In genomic region chr4:147616849-147617172, GRCh38 we compare ENCODE assay signal across 8 cellular contexts. TPM values are rescaled to one million over a fixed set of nuclear protein-coding genes. Genes with fewer than 3 reads are reported as not detected.
DNase-seq lines count a peak whose midpoint lies in the region; ATAC-seq, FAIRE-seq and TF ChIP-seq lines count a peak whose summit lies in the region.

No MANE protein-coding gene starts in this region.

- no peak for TF ChIP-seq CTCF in LNCaP clone FGC (IDR thresholded peaks at IDR 0.05; ENCODE audit: control insufficient read depth, extremely low read depth, insufficient read depth)
- no peak for TF ChIP-seq CTCF in endothelial cell (IDR thresholded peaks at IDR 0.05; ENCODE audit: unreplicated experiment)

- H4K8ac ChIP-seq in trophoblast cell (ENCODE audit: low read depth, low read length), result no peak overlapping the region

- no peaks in the 10 kb centered on the region for H3K9me3 Mint-ChIP-seq in endothelial cell (ENCODE audit: unreplicated experiment)

- H3K79me2 ChIP-seq in trophoblast cell (ENCODE audit: control insufficient read depth, insufficient read depth, low read length, poor library complexity), result peaks cover 4% of the 10 kb centered on the region

- FAIRE-seq in RCC 7860 (lab: Jason Lieb, UNC), result no peak

- H2AK5ac ChIP-seq in trophoblast cell (ENCODE audit: low read length), result no peak overlapping the region

- peak overlapping the region; percentile 65; the same call in 1 of the 2 replicates for H3K9ac ChIP-seq in BLaER1
- no peak overlapping the region for H3K9ac ChIP-seq in trophoblast cell (ENCODE audit: low read length)

- no peak overlapping the region for H2BK12ac ChIP-seq in trophoblast cell (ENCODE audit: low read length)

- no peak overlapping the region for H2BK5ac ChIP-seq in trophoblast cell (ENCODE audit: low read depth, low read length, poor library complexity)

- H3K4me1 ChIP-seq in BLaER1 (peaks cover 49% of the 10 kb centered on the region), trophoblast cell (ENCODE audit: control insufficient read depth in 1 of 2, insufficient read depth in 2 of 2, low read length in 2 of 2) (peaks cover 2 to 6% of the 10 kb centered on the region in 2 experiments)

- no peak overlapping the region for H3K14ac ChIP-seq in trophoblast cell (ENCODE audit: low read length)

- peaks cover 21% of the 10 kb centered on the region for H3K4me1 Mint-ChIP-seq in endothelial cell (ENCODE audit: unreplicated experiment)

- H3K4ac ChIP-seq in trophoblast cell (ENCODE audit: low read depth, low read length), result no peak overlapping the region

- peak; percentile 6 for ATAC-seq in GM21526 (IDR thresholded peaks at IDR 0.05; ENCODE audit: low FRiP score, unreplicated experiment)

- peaks cover 6% of the 10 kb centered on the region for H3K79me1 ChIP-seq in trophoblast cell (ENCODE audit: low read length)

- no peak overlapping the region for H3K18ac ChIP-seq in trophoblast cell (ENCODE audit: low read length)

- H3K4me3 Mint-ChIP-seq in endothelial cell (ENCODE audit: unreplicated experiment), result peak overlapping the region; percentile 100

- in situ Hi-C loops in ACHN (cut with HindIII; ENCODE audit: low pct_ligation_motif_present, low pct_unique_long_range_greater_than_20kb, low sequenced_read_pairs), result no loop called here

- H3K4me2 ChIP-seq in BLaER1, result peak overlapping the region; percentile 95
- H3K4me2 ChIP-seq in trophoblast cell (ENCODE audit: low read length), result peak overlapping the region; percentile 95

- H3K4me3 ChIP-seq in BLaER1 (peak overlapping the region; percentile 92), LNCaP clone FGC (ENCODE audit: low read depth, low read length) (peak overlapping the region; percentile 87), trophoblast cell (ENCODE audit: low read depth, low read length) (no peak overlapping the region)

- no peak overlapping the region for H3K23ac ChIP-seq in trophoblast cell (ENCODE audit: low read length)

- H3K27ac Mint-ChIP-seq in endothelial cell (ENCODE audit: unreplicated experiment), result peak overlapping the region; percentile 98

- H3K36me3 ChIP-seq in BLaER1 (peaks cover 26% of the 10 kb centered on the region; the same call in 1 of the 2 replicates), trophoblast cell (ENCODE audit: control insufficient read depth in 1 of 2, insufficient read depth in 2 of 2, low read length in 2 of 2) (no peaks in the 10 kb centered on the region)

- DNase-seq in LNCaP clone FGC (ENCODE audit: low read depth) (no peak), endothelial cell (ENCODE audit: low spot score) (no peak), trophoblast cell (no peak), RCC 7860 (ENCODE audit: low spot score) (no peak), ACHN (no peak)
- DNase-seq in central memory CD4-positive, alpha-beta T cell, result no peak

- no peak overlapping the region for H2BK120ac ChIP-seq in trophoblast cell (ENCODE audit: insufficient read depth, low read length, poor library complexity)

- no peak overlapping the region for H3K27ac ChIP-seq in BLaER1
- H3K27ac ChIP-seq in trophoblast cell (ENCODE audit: low read depth, low read length), result no peak overlapping the region

- H4K12ac ChIP-seq in trophoblast cell (ENCODE audit: low read depth, low read length), result no peak overlapping the region

- peaks cover 3% of the 10 kb centered on the region for H3K36me3 Mint-ChIP-seq in endothelial cell (ENCODE audit: low read depth, unreplicated experiment)

- H2AFZ ChIP-seq in trophoblast cell (ENCODE audit: insufficient read depth, low read length, poor library complexity), result peak overlapping the region; percentile 45

- no CpG with 5 or more reads among the region's 6 CpGs for WGBS in trophoblast cell (ENCODE audit: extremely low coverage, insufficient coverage, insufficient read length)

- H4K20me1 ChIP-seq in BLaER1, result peaks cover 26% of the 10 kb centered on the region

- peaks cover 2% of the 10 kb centered on the region for H3K27me3 Mint-ChIP-seq in endothelial cell (ENCODE audit: unreplicated experiment)

- H3K27me3 ChIP-seq in BLaER1 (no peaks in the 10 kb centered on the region), trophoblast cell (ENCODE audit: insufficient read depth, low read length) (no peaks in the 10 kb centered on the region)

- no peak overlapping the region for H4K91ac ChIP-seq in trophoblast cell (ENCODE audit: low read depth, low read length)

- H3K9me3 ChIP-seq in BLaER1 (no peaks in the 10 kb centered on the region), trophoblast cell (ENCODE audit: insufficient read depth, low read depth, low read length) (no peaks in the 10 kb centered on the region)

RNA-seq across cellular contexts. Expression of gene TMEM184C, which starts 0.4 kb away (rescaled TPM):
- 26.2 TPM for total RNA-seq in endothelial cell (ENCODE audit: unreplicated experiment)
- polyA plus RNA-seq in trophoblast cell (2013), result 15.8 and 16.7 TPM in 2 replicates
